ENCODE assay signal across 8 cellular contexts in genomic region chr4:99087887-99088484, GRCh38. TPM values are rescaled to one million over a fixed set of nuclear protein-coding genes. Genes with fewer than 3 reads are reported as not detected.
A peak's percentile ranks its signal among the peaks of the same experiment; 100 is the strongest.
DNase-seq lines count a peak whose midpoint lies in the region; ATAC-seq and TF ChIP-seq lines count a peak whose summit lies in the region.

No MANE protein-coding gene starts in this region.

- peak overlapping the region; percentile 56 to 86 (median 71) for H3K4me3 ChIP-seq in Peyer's patch
- peak overlapping the region; percentile 94 for H3K4me3 ChIP-seq in skeletal muscle cell (ENCODE audit: low read depth, low read length)

- H3K9me3 ChIP-seq in Peyer's patch = no peaks in the 10 kb centered on the region

- no peaks in the 10 kb centered on the region for H3K27me3 ChIP-seq in Peyer's patch

- peaks cover 0 to 27% (median 3%) of the 10 kb centered on the region in 3 donors for H3K36me3 ChIP-seq in Peyer's patch

- TF ChIP-seq POLR2A in Peyer's patch (IDR thresholded peaks at IDR 0.05) = no peak

- H3K4me3 Mint-ChIP-seq in immature natural killer cell = peak overlapping the region; percentile 95 to 99 (median 98)

- no peak for TF ChIP-seq CTCF in Peyer's patch (IDR thresholded peaks at IDR 0.05)

- H3K9me3 Mint-ChIP-seq in immature natural killer cell = no peaks in the 10 kb centered on the region

- H3K27ac ChIP-seq in Peyer's patch = peak overlapping the region; percentile 89 to 98 (median 93)
- H3K27ac ChIP-seq in caudate nucleus (ENCODE audit: low read depth, low read length) = peak overlapping the region; percentile 94

- DNase-seq in DMS53 treated with DMSO at 0.1 percent for 48 hours (lab: John Stamatoyannopoulos, UW; ENCODE audit: unreplicated experiment) (peak; percentile 9), Peyer's patch (peak in 2 of 3 donors; percentile 44 to 81), caudate nucleus (lab: John Stamatoyannopoulos, UW) (peak in 37 of 61 donors; percentile 6 to 79 (median 48)), immature natural killer cell (peak; percentile 49 to 53 (median 52)), skeletal muscle cell (ENCODE audit: low read depth) (peak; percentile 54), DMS114 treated with DMSO at 0.1 percent for 48 hours (lab: John Stamatoyannopoulos, UW; ENCODE audit: unreplicated experiment) (no peak)

- H3K27me3 Mint-ChIP-seq in immature natural killer cell (ENCODE audit: low read depth in 3 of 3) = peaks cover 0 to 4% (median 2%) of the 10 kb centered on the region in 3 donors

- H3K36me3 Mint-ChIP-seq in immature natural killer cell = peaks cover 8 to 10% (median 9%) of the 10 kb centered on the region in 3 donors

- H3K27ac Mint-ChIP-seq in immature natural killer cell = peak overlapping the region; percentile 92 to 98 (median 96)

- peak; percentile 28 for ATAC-seq in GM19395 (IDR thresholded peaks at IDR 0.05; ENCODE audit: unreplicated experiment)
- ATAC-seq in HG03432 (IDR thresholded peaks at IDR 0.05; ENCODE audit: unreplicated experiment) = peak; percentile 27

- H3K4me1 Mint-ChIP-seq in immature natural killer cell = peaks cover 59 to 69% of the 10 kb centered on the region in 2 donors

- H3K4me1 ChIP-seq in Peyer's patch = peaks cover 0 to 27% (median 0%) of the 10 kb centered on the region in 4 donors

RNA-seq across cellular contexts. Expression of gene ADH5, which starts 0.6 kb away (rescaled TPM):
- total RNA-seq in Peyer's patch = 10 to 100 TPM; 61.1 to 80.3 (median 73.5) TPM
- polyA plus RNA-seq in immature natural killer cell = 100 to 1,000 TPM; 126 to 167 (median 140) TPM

RNA-seq across cellular contexts. Expression of gene ADH4, which starts 56.1 kb away (rescaled TPM):
- total RNA-seq in Peyer's patch = 1 to 10 TPM in 2 of 4 donors, not detected in 2; 1.6 to 4.1 TPM
- polyA plus RNA-seq in immature natural killer cell = not detected
